In the genomic region with DNA sequence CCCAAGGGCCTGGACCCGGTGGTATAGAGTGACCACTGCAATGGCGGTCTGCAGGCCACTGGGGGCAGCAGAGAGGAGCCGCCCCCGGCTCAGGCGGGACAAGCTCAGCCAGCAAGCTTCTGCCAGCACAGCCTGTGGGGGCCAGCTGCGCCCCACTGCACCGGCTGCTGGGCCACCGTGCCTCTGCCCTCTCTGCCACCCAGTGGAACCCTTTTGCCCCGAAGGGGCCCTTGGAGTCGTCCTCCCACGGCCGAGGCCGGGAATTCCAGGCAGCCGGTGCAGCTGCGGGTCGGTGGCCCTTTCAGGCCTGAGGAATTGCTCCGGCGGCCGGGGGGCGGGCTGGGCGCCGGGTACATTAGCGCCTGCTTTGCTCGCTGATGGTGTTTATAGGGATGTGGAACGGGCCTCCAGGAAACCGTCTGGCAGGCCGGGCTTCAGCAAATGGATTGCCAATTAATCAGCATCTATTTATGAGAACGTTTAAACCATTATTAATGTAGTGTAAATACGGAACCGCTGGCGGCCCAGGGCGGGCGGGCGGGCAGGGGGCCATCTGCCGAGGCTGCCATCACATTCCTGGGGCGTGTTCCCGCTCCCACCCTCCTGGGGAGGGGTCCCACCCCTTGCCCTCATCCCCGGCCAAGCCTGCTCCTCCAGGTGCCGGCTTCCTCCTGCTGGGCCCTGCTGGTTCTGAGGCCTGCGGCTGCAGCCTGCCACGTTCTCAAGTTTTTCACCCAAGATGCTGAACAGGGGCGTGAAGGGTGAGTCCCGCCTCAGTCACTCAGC, we compare ENCODE assay signal across 7 cellular contexts.
DNase-seq lines count a peak whose midpoint lies in the region; ATAC-seq and TF ChIP-seq lines count a peak whose summit lies in the region.

No MANE protein-coding gene starts in this region.

- peaks cover 1% of the 10 kb centered on the region for H3K9me3 Mint-ChIP-seq in activated CD4-positive, alpha-beta T cell treated with anti-CD3 and anti-CD28 coated beads for 36 hours (ENCODE audit: low read depth)

- CTCF ChIA-PET in activated CD4-positive, alpha-beta T cell treated with anti-CD3 and anti-CD28 coated beads for 36 hours (lab: Charles Lee): interaction anchor here (0.5 to 1.4 kb wide), 14 partner anchors 8 to 662 kb away, joined by 3 to 12 read pairs (median 4); no protein-coding TSS in a partner anchor

- H3K9ac ChIP-seq in KMS-11 (no peak overlapping the region), muscle layer of colon (ENCODE audit: low read length) (no peak overlapping the region)

- no peaks in the 10 kb centered on the region for H3K79me2 ChIP-seq in KMS-11 (ENCODE audit: insufficient read depth, low read depth)

- no peaks in the 10 kb centered on the region for H3K4me1 ChIP-seq in KMS-11 (ENCODE audit: low read depth, poor library complexity, severe bottlenecking)
- H3K4me1 ChIP-seq in muscle layer of colon (ENCODE audit: insufficient read depth, low read length): no peaks in the 10 kb centered on the region
- H3K4me1 ChIP-seq in testis: peaks cover 4% of the 10 kb centered on the region

- TF ChIP-seq POLR2A in erythroblast (IDR thresholded peaks at IDR 0.05; ENCODE audit: low read length) (no peak), testis (IDR thresholded peaks at IDR 0.05) (no peak)

- peaks cover 28% of the 10 kb centered on the region for H3K27me3 Mint-ChIP-seq in activated CD4-positive, alpha-beta T cell treated with anti-CD3 and anti-CD28 coated beads for 36 hours

- peak; percentile 57 for TF ChIP-seq CTCF in GM10266 (IDR thresholded peaks at IDR 0.05; ENCODE audit: control insufficient read depth, insufficient read depth, low read depth, missing control alignments)
- TF ChIP-seq CTCF in KMS-11 (conservative IDR thresholded peaks at IDR 0.05; ENCODE audit: low read depth, low read length): peak; percentile 34; the same call in 1 of the 2 replicates
- peak in 2 of 3 experiments; percentile 46 to 79 for TF ChIP-seq CTCF in testis (IDR thresholded peaks at IDR 0.05)

- H3K27ac ChIP-seq in KMS-11: no peak overlapping the region
- H3K27ac ChIP-seq in muscle layer of colon (ENCODE audit: low read depth, low read length): peak overlapping the region; percentile 29
- H3K27ac ChIP-seq in testis: no peak overlapping the region

- intact Hi-C loops in activated CD4-positive, alpha-beta T cell treated with anti-CD3 and anti-CD28 coated beads for 36 hours (cut with DNase I, micrococcal nuclease): no loop called here
- intact Hi-C loops in testis (cut with DNase I; ENCODE audit: low total_unique reads): no loop called here

- no peaks in the 10 kb centered on the region for H3K27me3 ChIP-seq in KMS-11 (ENCODE audit: insufficient read depth, low read depth)
- peaks cover 0 to 6% of the 10 kb centered on the region in 2 donors for H3K27me3 ChIP-seq in muscle layer of colon (ENCODE audit: control insufficient read depth in 1 of 2, insufficient read depth in 2 of 2, low read length in 2 of 2)
- H3K27me3 ChIP-seq in testis: no peaks in the 10 kb centered on the region

- no peaks in the 10 kb centered on the region for H3K36me3 Mint-ChIP-seq in activated CD4-positive, alpha-beta T cell treated with anti-CD3 and anti-CD28 coated beads for 36 hours (ENCODE audit: low read depth)

- 18% methylated on average over 43 of the region's 43 CpGs; no CpG with 5 or more reads in 1 of the 2 donors for WGBS in testis, 2 donors

- H3K4me3 ChIP-seq in KMS-11 (IDR thresholded peaks at IDR 0.05; ENCODE audit: insufficient read depth, low read depth, low read length) (no peak overlapping the region), muscle layer of colon (ENCODE audit: low read depth in 1 of 2, low read length in 2 of 2) (peak overlapping the region in 1 of 2 donors; percentile 29), testis (no peak overlapping the region)

- H3K4me2 ChIP-seq in KMS-11: no peak overlapping the region

- H3K36me3 ChIP-seq in KMS-11 (ENCODE audit: insufficient read depth) (no peaks in the 10 kb centered on the region), muscle layer of colon (ENCODE audit: insufficient read depth, low read length) (no peaks in the 10 kb centered on the region), testis (ENCODE audit: low read depth, missing control alignments) (no peaks in the 10 kb centered on the region)

- no peak overlapping the region for H3K27ac Mint-ChIP-seq in activated CD4-positive, alpha-beta T cell treated with anti-CD3 and anti-CD28 coated beads for 36 hours

- POLR2A ChIA-PET in activated CD4-positive, alpha-beta T cell treated with anti-CD3 and anti-CD28 coated beads for 36 hours (lab: Charles Lee): no interaction called here

- H3K9me3 ChIP-seq in muscle layer of colon (ENCODE audit: low read length) (no peaks in the 10 kb centered on the region), testis (no peaks in the 10 kb centered on the region)

- peak; percentile 78 for DNase-seq in GM10266 (ENCODE audit: extremely low spot score)
- peak; percentile 67 for DNase-seq in activated CD4-positive, alpha-beta T cell treated with anti-CD3 and anti-CD28 coated beads for 36 hours
- DNase-seq in erythroblast (lab: John Stamatoyannopoulos, UW): peak; percentile 39 to 51
- peak; percentile 38 for DNase-seq in testis

- no peak overlapping the region for H2AFZ ChIP-seq in KMS-11 (ENCODE audit: low read depth)

- H3K4me1 Mint-ChIP-seq in activated CD4-positive, alpha-beta T cell treated with anti-CD3 and anti-CD28 coated beads for 36 hours: peaks cover 8% of the 10 kb centered on the region

- no peaks in the 10 kb centered on the region for H4K20me1 ChIP-seq in KMS-11 (ENCODE audit: insufficient read depth)

- peak; percentile 88 for ATAC-seq in activated CD4-positive, alpha-beta T cell treated with anti-CD3 and anti-CD28 coated beads for 36 hours
- no peak for ATAC-seq in HG02571 (IDR thresholded peaks at IDR 0.05; ENCODE audit: unreplicated experiment)

- H3K4me3 Mint-ChIP-seq in activated CD4-positive, alpha-beta T cell treated with anti-CD3 and anti-CD28 coated beads for 36 hours: no peak overlapping the region
